Comparison of ENCODE assay signal across 10 cellular contexts in the genomic region with DNA sequence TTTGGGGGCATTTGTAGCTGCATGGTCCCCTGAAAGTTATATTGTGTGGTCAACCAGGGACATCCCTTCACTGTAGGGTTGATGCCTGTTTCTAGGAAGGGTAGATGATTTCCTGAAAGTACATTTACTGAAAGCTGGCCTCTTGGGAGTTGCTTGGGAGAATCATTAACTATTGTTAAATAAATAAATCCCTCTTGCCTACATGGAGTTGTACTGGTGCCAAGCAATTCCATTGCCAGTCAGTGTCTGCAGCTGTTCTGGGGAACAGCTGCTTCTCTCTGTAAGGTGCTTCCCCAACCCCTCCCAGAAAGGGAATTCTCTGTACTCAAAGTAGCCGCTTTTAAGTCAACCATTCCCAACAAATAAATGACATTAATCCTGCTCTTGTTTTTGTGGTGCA. TPM values are rescaled to one million over a fixed set of nuclear protein-coding genes. Genes with fewer than 3 reads are reported as not detected.
DNase-seq lines count a peak whose midpoint lies in the region; ATAC-seq and FAIRE-seq lines count a peak whose summit lies in the region.
"Had no signal": no experiment of that assay in that cellular context is flagged by ENCODE, and none has a peak within 500 bp of the region (broad histone marks: within the 10 kb centered on the region; RNA-seq: fewer than 3 reads in every experiment).

No MANE protein-coding gene starts in this region.

- DNase-seq in H4 (ENCODE audit: low spot score) (peak; percentile 18), NCI-H345 treated with DMSO at 0.1 percent for 48 hours (lab: John Stamatoyannopoulos, UW; ENCODE audit: unreplicated experiment) (peak; percentile 56), fibroblast of peridontal ligament (ENCODE audit: extremely low read depth) (peak; percentile 76), renal cortical epithelial cell (ENCODE audit: low read depth) (peak; percentile 98), GM19239 (ENCODE audit: insufficient read length, low spot score) (no peak)
- DNase-seq in activated CD4-positive, alpha-beta T cell treated with anti-CD3 and anti-CD28 coated beads for 1 hour: no peak
- DNase-seq: KG1, naive B cell had no signal

- FAIRE-seq in GM19239 (lab: Jason Lieb, UNC): no peak

- ATAC-seq in HG02973 (IDR thresholded peaks at IDR 0.05; ENCODE audit: unreplicated experiment) (no peak), GM21528 (IDR thresholded peaks at IDR 0.05; ENCODE audit: low FRiP score, unreplicated experiment) (no peak)

RNA-seq across cellular contexts. Expression of gene C4orf51, which starts 51.1 kb away (rescaled TPM):
- not detected in 2 replicates for total RNA-seq in H4 (2014; rRNA removed; shearing (Covaris generic))
- total RNA-seq in renal cortical epithelial cell: not detected in 2 replicates

Comparison
In these comparisons a context has a peak if more than half of its experiments do, and no peak if none do; other contexts are left out.
1. DNase-seq: peak in H4 (single experiment), NCI-H345 treated with DMSO at 0.1 percent for 48 hours (single experiment), fibroblast of peridontal ligament (single experiment) and renal cortical epithelial cell (single experiment); none in GM19239 (single experiment) and activated CD4-positive, alpha-beta T cell treated with anti-CD3 and anti-CD28 coated beads for 1 hour (single experiment).